Comparison of ENCODE assay signal across 8 cellular contexts in the genomic region with DNA sequence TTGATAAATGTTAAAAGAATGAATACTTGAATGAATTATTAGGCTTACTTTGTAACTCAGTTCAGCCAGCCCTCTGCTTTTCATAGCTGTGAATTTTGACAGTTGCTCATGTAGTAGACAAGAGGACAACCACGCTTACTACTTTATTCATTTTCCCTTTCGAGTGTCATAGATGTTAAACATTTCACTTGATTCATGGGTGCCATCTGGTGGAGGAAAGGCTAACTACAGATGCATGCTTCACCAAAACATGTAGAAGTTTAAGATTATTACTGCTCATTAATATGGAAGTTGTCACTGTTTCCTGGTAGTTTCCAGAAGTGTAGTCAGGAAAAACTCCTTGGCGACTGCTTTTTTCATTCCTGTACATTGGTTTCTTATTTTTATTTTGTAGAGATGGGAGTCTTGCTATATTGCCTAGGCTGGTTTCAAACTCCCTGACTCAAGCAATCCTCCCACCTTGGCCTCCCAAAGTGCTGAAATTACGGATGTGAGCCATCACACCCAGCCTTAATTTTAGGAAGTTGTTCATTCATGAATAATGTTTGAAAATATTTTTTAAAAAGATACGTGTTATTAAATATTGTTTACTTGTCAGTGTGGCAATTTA.
DNase-seq lines count a peak whose midpoint lies in the region; ATAC-seq and TF ChIP-seq lines count a peak whose summit lies in the region.

No MANE protein-coding gene starts in this region.

- no peak overlapping the region for H3K4me3 ChIP-seq in AG04449 (ENCODE audit: low read depth, low read length)

- ATAC-seq in GM19351 (IDR thresholded peaks at IDR 0.05; ENCODE audit: unreplicated experiment) (peak; percentile 98), HG03439 (IDR thresholded peaks at IDR 0.05; ENCODE audit: unreplicated experiment) (peak; percentile 95)
- peak; percentile 66 for ATAC-seq in activated CD4-positive, alpha-beta T cell treated with anti-CD3 and anti-CD28 coated beads for 36 hours

- POLR2A ChIA-PET in AG04449 (lab: Yijun Ruan, JAX): no interaction called here
- POLR2A ChIA-PET in activated CD4-positive, alpha-beta T cell treated with anti-CD3 and anti-CD28 coated beads for 36 hours (lab: Charles Lee): interaction anchor here (0.6 kb wide), 1 partner anchor 260 kb away, joined by 3 read pairs; no protein-coding TSS in a partner anchor

- H3K27ac Mint-ChIP-seq in activated CD4-positive, alpha-beta T cell treated with anti-CD3 and anti-CD28 coated beads for 36 hours: no peak overlapping the region

- intact Hi-C loops in activated CD4-positive, alpha-beta T cell treated with anti-CD3 and anti-CD28 coated beads for 36 hours (cut with DNase I, micrococcal nuclease): loop anchor here (1.0 to 5.0 kb wide), 6 partner anchors 185 to 480 kb away; a partner anchor contains a TSS

- H3K27me3 Mint-ChIP-seq in activated CD4-positive, alpha-beta T cell treated with anti-CD3 and anti-CD28 coated beads for 36 hours: no peaks in the 10 kb centered on the region

- no peak for DNase-seq in AG04449 (ENCODE audit: low read depth, low spot score)
- peak; percentile 82 for DNase-seq in activated CD4-positive, alpha-beta T cell treated with anti-CD3 and anti-CD28 coated beads for 36 hours
- peak; percentile 61 to 69 for DNase-seq in dermis microvascular lymphatic vessel endothelial cell (ENCODE audit: low read depth in 2 of 2)
- DNase-seq in middle frontal gyrus (ENCODE audit: extremely low spot score, low spot score): peak; percentile 78
- DNase-seq in stimulated activated CD8-positive, alpha-beta memory T cell treated with anti-CD3 and anti-CD28 coated beads, Interleukin-7, amount 100 ng/mL, for 4 hours (ENCODE audit: low read depth in 2 of 2): peak; percentile 12 to 43
- DNase-seq in HUDEP-2 (lab: John Stamatoyannopoulos, UW; ENCODE audit: unreplicated experiment in 76 of 76): no peak

- H3K36me3 Mint-ChIP-seq in activated CD4-positive, alpha-beta T cell treated with anti-CD3 and anti-CD28 coated beads for 36 hours (ENCODE audit: low read depth): no peaks in the 10 kb centered on the region

- H3K4me1 Mint-ChIP-seq in activated CD4-positive, alpha-beta T cell treated with anti-CD3 and anti-CD28 coated beads for 36 hours: peaks cover 2% of the 10 kb centered on the region

- TF ChIP-seq CTCF in AG04449 (IDR thresholded peaks at IDR 0.05; ENCODE audit: insufficient read depth, low read length, missing control alignments): peak; percentile 77

- no peak overlapping the region for H3K4me3 Mint-ChIP-seq in activated CD4-positive, alpha-beta T cell treated with anti-CD3 and anti-CD28 coated beads for 36 hours

- no peaks in the 10 kb centered on the region for H3K9me3 Mint-ChIP-seq in activated CD4-positive, alpha-beta T cell treated with anti-CD3 and anti-CD28 coated beads for 36 hours (ENCODE audit: low read depth)

- CTCF ChIA-PET in AG04449 (lab: Yijun Ruan, JAX): interaction anchor here (0.8 to 5.1 kb wide), 16 partner anchors 9 to 305 kb away, joined by 3 to 58 read pairs (median 6); no protein-coding TSS in a partner anchor
- CTCF ChIA-PET in activated CD4-positive, alpha-beta T cell treated with anti-CD3 and anti-CD28 coated beads for 36 hours (lab: Charles Lee): interaction anchor here (0.6 to 4.7 kb wide), 21 partner anchors 8 to 387 kb away, joined by 3 to 47 read pairs (median 4); no protein-coding TSS in a partner anchor

Comparison
In these comparisons a context has a peak if more than half of its experiments do, and no peak if none do; other contexts are left out.
1. DNase-seq: peak in activated CD4-positive, alpha-beta T cell treated with anti-CD3 and anti-CD28 coated beads for 36 hours (single experiment), dermis microvascular lymphatic vessel endothelial cell (2 of 2), middle frontal gyrus (single experiment) and stimulated activated CD8-positive, alpha-beta memory T cell treated with anti-CD3 and anti-CD28 coated beads, Interleukin-7, amount 100 ng/mL, for 4 hours (2 of 2); none in AG04449 (single experiment) and HUDEP-2 (0 of 76).
2. Peak in every context shown above with its lines, with median percentiles within 50 percentile points of each other: ATAC-seq.